In genomic region chr17:27526603-27527002, GRCh38 we compare ENCODE assay signal across 8 cellular contexts.
DNase-seq lines count a peak whose midpoint lies in the region; ATAC-seq, FAIRE-seq and TF ChIP-seq lines count a peak whose summit lies in the region.

No MANE protein-coding gene starts in this region.

- CTCF ChIA-PET in Panc1 (lab: Charles Lee) (no interaction called here), endothelial cell of umbilical vein (lab: Charles Lee) (no interaction called here), HEK293T (lab: Yijun Ruan, JAX) (interaction anchor here (0.9 kb wide), 1 partner anchor 11 kb away, joined by 3 read pairs; no protein-coding TSS in a partner anchor)

- ATAC-seq in Panc1, result peak; percentile 81; the same call in 1 of the 2 replicates

- DNase-seq in GM12892 (ENCODE audit: insufficient read length), result no peak
- peak; percentile 67 for DNase-seq in H9
- no peak for DNase-seq in Panc1 (ENCODE audit: low read depth, low spot score)
- DNase-seq in endothelial cell of umbilical vein (ENCODE audit: low read depth, low spot score), result no peak
- DNase-seq in prostate gland (ENCODE audit: low spot score), result peak; percentile 22
- DNase-seq in HEK293T (ENCODE audit: extremely low spot score), result no peak
- DNase-seq in COLO829 (ENCODE audit: low spot score), result no peak
- DNase-seq in activated CD8-positive, alpha-beta memory T cell treated with anti-CD3 and anti-CD28 coated beads, Interleukin-2, amount 50 U/mL, for 4 hours, result no peak

- H3K79me1 ChIP-seq in H9 (ENCODE audit: insufficient read depth, low read depth, low read length, poor library complexity, severe bottlenecking), result no peaks in the 10 kb centered on the region

- no peak overlapping the region for H3K23ac ChIP-seq in H9 (ENCODE audit: insufficient read length, low read depth, low read length)

- H3K79me2 ChIP-seq in H9 (ENCODE audit: insufficient read depth, low read length), result peaks cover 9% of the 10 kb centered on the region; the same call in 1 of the 2 replicates
- H3K79me2 ChIP-seq in endothelial cell of umbilical vein (ENCODE audit: control insufficient read depth, insufficient read depth, low read length), result peaks cover 10% of the 10 kb centered on the region

- TF ChIP-seq CTCF in H9 (conservative IDR thresholded peaks at IDR 0.05) (no peak), Panc1 (IDR thresholded peaks at IDR 0.05) (no peak), endothelial cell of umbilical vein (IDR thresholded peaks at IDR 0.05; ENCODE audit: extremely low read depth in 1 of 2, insufficient read depth in 1 of 2, low read depth in 1 of 2, low read length in 2 of 2) (no peak), prostate gland (IDR thresholded peaks at IDR 0.05) (no peak)

- no peaks in the 10 kb centered on the region for H3K27me3 Mint-ChIP-seq in H9 (ENCODE audit: low read depth)

- H2BK20ac ChIP-seq in H9 (ENCODE audit: low read depth, low read length, poor library complexity, severe bottlenecking), result no peak overlapping the region

- H3K27ac ChIP-seq in H9 (ENCODE audit: insufficient read length, low read depth, low read length) (no peak overlapping the region), Panc1 (ENCODE audit: low read length) (0 out of 2 replicates have a peak overlapping the region, but pooled peaks have one; percentile 36), endothelial cell of umbilical vein (ENCODE audit: insufficient read depth, low read depth, low read length) (no peak overlapping the region), prostate gland (no peak overlapping the region)

- WGBS in H9 (ENCODE audit: extremely low coverage, insufficient read length, low lambda C conversion rate), result no CpG with 5 or more reads among the region's 9 CpGs
- WGBS in prostate gland, result 4% methylated on average over 9 of the region's 9 CpGs

- no peaks in the 10 kb centered on the region for H3K9me1 ChIP-seq in endothelial cell of umbilical vein (replicated peaks; ENCODE audit: control insufficient read depth, extremely low read depth, insufficient read depth, low read length)

- H3K4me3 Mint-ChIP-seq in H9, result peak overlapping the region in 1 of 2 experiments; percentile 8; a peak in 1 of 5 replicates

- no peak overlapping the region for H4K91ac ChIP-seq in H9 (ENCODE audit: insufficient read length, low read depth, low read length)

- in situ Hi-C loops in Panc1 (cut with HindIII; ENCODE audit: low pct_unique_long_range_greater_than_20kb, low sequenced_read_pairs), result no loop called here

- TF ChIP-seq POLR2A in GM12892 (IDR thresholded peaks at IDR 0.05; ENCODE audit: low read depth, low read length) (no peak), endothelial cell of umbilical vein (IDR thresholded peaks at IDR 0.05; ENCODE audit: low read depth, low read length) (no peak), prostate gland (IDR thresholded peaks at IDR 0.05) (no peak)

- no peaks in the 10 kb centered on the region for H3K9me3 Mint-ChIP-seq in H9

- no peak overlapping the region for H4K8ac ChIP-seq in H9 (replicated peaks; ENCODE audit: insufficient read length, low read depth, low read length)

- no peaks in the 10 kb centered on the region for H3K36me3 ChIP-seq in Panc1 (ENCODE audit: control insufficient read depth, insufficient read depth, low read length)
- no peaks in the 10 kb centered on the region for H3K36me3 ChIP-seq in endothelial cell of umbilical vein (ENCODE audit: control insufficient read depth in 2 of 2, extremely low read depth in 1 of 2, insufficient read depth in 2 of 2, low read length in 2 of 2)
- no peaks in the 10 kb centered on the region for H3K36me3 ChIP-seq in prostate gland

- dilution Hi-C loops in endothelial cell of umbilical vein (cut with MboI; ENCODE audit: extremely low pct_ligation_motif_present, low sequenced_read_pairs), result no loop called here

- H2BK12ac ChIP-seq in H9 (ENCODE audit: insufficient read length, low read depth, low read length), result no peak overlapping the region

- H3K27ac Mint-ChIP-seq in H9, result peak overlapping the region; percentile 8 to 94 (median 91)

- peaks cover 70 to 78% of the 10 kb centered on the region in 2 experiments for H3K4me1 Mint-ChIP-seq in H9

- no peak overlapping the region for H3K14ac ChIP-seq in H9 (ENCODE audit: insufficient read depth, low read length)

- H4K20me1 ChIP-seq in H9 (ENCODE audit: control insufficient read depth, insufficient read depth, insufficient read length) (no peaks in the 10 kb centered on the region), endothelial cell of umbilical vein (replicated peaks; ENCODE audit: control insufficient read depth, extremely low read depth, insufficient read depth, low read length) (peaks cover 2% of the 10 kb centered on the region)

- peaks cover 21% of the 10 kb centered on the region; the same call in 1 of the 2 replicates for H3K4me1 ChIP-seq in H9 (ENCODE audit: insufficient read depth, low read length)
- H3K4me1 ChIP-seq in Panc1 (ENCODE audit: control insufficient read depth, insufficient read depth, low read length), result peaks cover 9% of the 10 kb centered on the region
- peaks cover 10% of the 10 kb centered on the region for H3K4me1 ChIP-seq in endothelial cell of umbilical vein (ENCODE audit: control insufficient read depth, extremely low read depth, insufficient read depth, low read length)
- no peaks in the 10 kb centered on the region for H3K4me1 ChIP-seq in prostate gland (replicated peaks)

- H3K4me2 ChIP-seq in H9 (ENCODE audit: insufficient read depth, insufficient read length, low read length), result no peak overlapping the region
- no peak overlapping the region for H3K4me2 ChIP-seq in endothelial cell of umbilical vein (ENCODE audit: insufficient read depth, low read length)

- intact Hi-C loops in Panc1 (cut with micrococcal nuclease; ENCODE audit: unreplicated experiment) (no loop called here), endothelial cell of umbilical vein (cut with micrococcal nuclease) (no loop called here), prostate gland (cut with DNase I) (no loop called here)

- H3K56ac ChIP-seq in H9 (ENCODE audit: insufficient read length, low read depth, low read length), result no peak overlapping the region

- FAIRE-seq in GM12892 (lab: Jason Lieb, UNC) (peak; percentile 87), endothelial cell of umbilical vein (lab: Jason Lieb, UNC) (peak; percentile 66)

- H3K36me3 Mint-ChIP-seq in H9 (ENCODE audit: insufficient read depth in 1 of 3, low read depth in 3 of 3), result no peaks in the 10 kb centered on the region

- no peak overlapping the region for H3K9ac ChIP-seq in H9 (ENCODE audit: extremely low read depth, insufficient read length, low read length)
- H3K9ac ChIP-seq in endothelial cell of umbilical vein (replicated peaks; ENCODE audit: extremely low read depth, insufficient read depth, low read length), result no peak overlapping the region

- no peak overlapping the region for H4K5ac ChIP-seq in H9 (ENCODE audit: insufficient read length, low read depth, low read length)

- H2BK15ac ChIP-seq in H9 (ENCODE audit: low read depth, low read length), result no peak overlapping the region

- POLR2A ChIA-PET in Panc1 (lab: Charles Lee) (no interaction called here), endothelial cell of umbilical vein (lab: Charles Lee) (no interaction called here), HEK293T (lab: Yijun Ruan, JAX) (no interaction called here)

- no peak overlapping the region for H2BK120ac ChIP-seq in H9 (ENCODE audit: low read depth, low read length, poor library complexity, severe bottlenecking)

- H3K4me3 ChIP-seq in Panc1 (ENCODE audit: low read depth in 2 of 2, low read length in 2 of 2) (peak overlapping the region in 1 of 2 experiments; percentile 8; a peak in 2 of 4 replicates), endothelial cell of umbilical vein (replicated peaks in 1 of 3; ENCODE audit: insufficient read depth in 1 of 3, low read depth in 1 of 3, low read length in 3 of 3) (no peak overlapping the region), prostate gland (no peak overlapping the region)

- H2AK5ac ChIP-seq in H9 (ENCODE audit: insufficient read length, low read length), result no peak overlapping the region

- H3K23me2 ChIP-seq in H9 (ENCODE audit: insufficient read length, low read depth, low read length, poor library complexity, severe bottlenecking), result no peaks in the 10 kb centered on the region

- H3K18ac ChIP-seq in H9 (ENCODE audit: insufficient read length, low read depth, low read length), result no peak overlapping the region

- H3K9me3 ChIP-seq in H9 (ENCODE audit: control insufficient read depth, low read depth, low read length) (no peaks in the 10 kb centered on the region), Panc1 (ENCODE audit: control insufficient read depth, insufficient read depth, low read depth, low read length) (no peaks in the 10 kb centered on the region), endothelial cell of umbilical vein (replicated peaks; ENCODE audit: control insufficient read depth, insufficient read depth, low read length) (no peaks in the 10 kb centered on the region), prostate gland (no peaks in the 10 kb centered on the region)

- BruUV-seq in Panc1 (replicated peaks; lab: Mats Ljungman, UMichigan), result no TSS peak
- no TSS peak for BruUV-seq in endothelial cell of umbilical vein (replicated peaks; lab: Mats Ljungman, UMichigan)

- no peak overlapping the region for H3K4ac ChIP-seq in H9 (ENCODE audit: low read depth, low read length)

- H3K27me3 ChIP-seq in H9 (ENCODE audit: insufficient read depth, low read length) (no peaks in the 10 kb centered on the region), Panc1 (ENCODE audit: control insufficient read depth, insufficient read depth, low read length) (no peaks in the 10 kb centered on the region), endothelial cell of umbilical vein (ENCODE audit: control insufficient read depth in 2 of 2, insufficient read depth in 2 of 2, low read length in 2 of 2) (no peaks in the 10 kb centered on the region), prostate gland (replicated peaks; ENCODE audit: insufficient read depth) (no peaks in the 10 kb centered on the region)

- no peak overlapping the region for H3T11ph ChIP-seq in H9 (ENCODE audit: low read length)

- no peak overlapping the region for H2BK5ac ChIP-seq in H9 (ENCODE audit: insufficient read length, low read length)

- H2AFZ ChIP-seq in H9 (ENCODE audit: low read length), result no peak overlapping the region
- H2AFZ ChIP-seq in endothelial cell of umbilical vein (ENCODE audit: low read depth, low read length), result no peak overlapping the region

TF ChIP-seq in endothelial cell of umbilical vein, 7 proteins besides CTCF, POLR2A, EP300 and RAD21 (continues in another document):
- TF ChIP-seq FOS (IDR thresholded peaks at IDR 0.05; ENCODE audit: borderline replicate concordance, insufficient read depth, low read length) (no peak), JUN (IDR thresholded peaks at IDR 0.05; ENCODE audit: borderline replicate concordance, insufficient read depth, insufficient read length, low read depth) (no peak), EZH2 (IDR thresholded peaks at IDR 0.05; ENCODE audit: borderline replicate concordance, low read depth, low read length, severe bottlenecking) (no peak)

TF ChIP-seq in HEK293T, 16 proteins besides CTCF, POLR2A, EP300 and RAD21 (continues in another document):
- TF ChIP-seq BHLHE40 (IDR thresholded peaks at IDR 0.05; ENCODE audit: borderline replicate concordance) (no peak), CTBP1 (IDR thresholded peaks at IDR 0.05; ENCODE audit: borderline replicate concordance) (no peak), SUZ12 (IDR thresholded peaks at IDR 0.05) (no peak), FOXK2 (IDR thresholded peaks at IDR 0.05) (no peak), NFRKB (IDR thresholded peaks at IDR 0.05) (no peak), L3MBTL2 (conservative IDR thresholded peaks at IDR 0.05) (no peak)

Comparison
In these comparisons a context has a peak if more than half of its experiments do, and no peak if none do; other contexts are left out.
1. DNase-seq: peak in H9 (single experiment) and prostate gland (single experiment); none in GM12892 (single experiment), Panc1 (single experiment), endothelial cell of umbilical vein (single experiment), HEK293T (single experiment), COLO829 (single experiment) and activated CD8-positive, alpha-beta memory T cell treated with anti-CD3 and anti-CD28 coated beads, Interleukin-2, amount 50 U/mL, for 4 hours (single experiment).